Comparison of ENCODE assay signal across 8 cellular contexts in the genomic region with DNA sequence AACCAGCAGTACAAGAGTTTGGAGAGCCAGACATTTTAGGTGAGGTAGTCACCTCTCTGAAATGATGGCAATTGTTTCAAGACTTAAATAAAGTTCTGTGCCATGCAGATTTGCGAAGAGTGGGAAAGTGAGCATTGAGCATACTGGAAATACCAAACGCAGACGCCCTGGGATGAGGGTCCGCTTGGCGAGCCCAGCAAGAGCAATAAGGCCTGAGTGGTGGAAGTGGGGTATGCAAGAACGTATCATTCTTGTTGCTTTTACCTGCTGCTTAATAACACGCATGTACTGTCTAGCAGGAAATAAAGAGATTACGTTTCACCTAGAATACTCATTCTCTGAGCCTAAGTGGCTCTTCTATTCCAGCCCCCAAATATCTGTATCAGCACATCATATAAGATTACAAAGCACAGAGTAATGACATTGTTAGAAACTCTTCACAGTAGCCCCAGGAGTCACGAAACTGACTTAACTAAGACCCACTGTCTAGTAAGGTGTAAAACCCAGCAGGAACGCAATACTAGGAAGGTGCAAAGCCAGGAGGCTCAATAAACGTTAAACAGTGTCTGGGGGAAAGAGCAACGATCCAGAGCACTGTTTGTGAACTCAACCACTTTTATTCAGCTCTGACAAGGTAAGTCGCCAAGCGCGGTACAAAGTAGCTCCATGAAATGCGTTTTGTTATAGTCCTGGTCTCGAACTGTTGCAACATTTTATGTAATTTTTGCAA. TPM values are rescaled to one million over a fixed set of nuclear protein-coding genes. Genes with fewer than 3 reads are reported as not detected.
DNase-seq lines count a peak whose midpoint lies in the region; ATAC-seq and TF ChIP-seq lines count a peak whose summit lies in the region.

No MANE protein-coding gene starts in this region.

- peak; percentile 43 for TF ChIP-seq POLR2A in GM18951 (IDR thresholded peaks at IDR 0.05; ENCODE audit: extremely low read depth, insufficient read depth, insufficient read length)

- H3K4me3 Mint-ChIP-seq in mesothelial cell of epicardium = peak overlapping the region; percentile 85

- no peak overlapping the region for H2AFZ ChIP-seq in OCI-LY1 (ENCODE audit: low read length)

- H3K4me1 ChIP-seq in OCI-LY1 (ENCODE audit: insufficient read depth, low read length, severe bottlenecking) = peaks cover 58% of the 10 kb centered on the region

- no peaks in the 10 kb centered on the region for H3K27me3 Mint-ChIP-seq in mesothelial cell of epicardium (ENCODE audit: low read depth)

- TF ChIP-seq CTCF in OCI-LY1 (IDR thresholded peaks at IDR 0.05; ENCODE audit: low read length) (no peak), mesothelial cell of epicardium (IDR thresholded peaks at IDR 0.05; ENCODE audit: unreplicated experiment) (no peak)

- H3K36me3 ChIP-seq in OCI-LY1 (ENCODE audit: insufficient read depth, low read length) = no peaks in the 10 kb centered on the region

- H3K9me3 Mint-ChIP-seq in mesothelial cell of epicardium = no peaks in the 10 kb centered on the region

- DNase-seq in cerebellar cortex (ENCODE audit: low spot score) = peak; percentile 65
- no peak for DNase-seq in mesothelial cell of epicardium (ENCODE audit: low spot score in 2 of 2, unreplicated experiment in 2 of 2)
- DNase-seq in OCI-M2 (lab: John Stamatoyannopoulos, UW; ENCODE audit: unreplicated experiment) = no peak
- no peak for DNase-seq in NCI-H1436 (lab: John Stamatoyannopoulos, UW)

- H3F3A ChIP-seq in OCI-LY1 (ENCODE audit: insufficient read depth, low read length) = no peaks in the 10 kb centered on the region

- ATAC-seq in GM18498 (IDR thresholded peaks at IDR 0.05; ENCODE audit: unreplicated experiment) (no peak), HG03175 (IDR thresholded peaks at IDR 0.05; ENCODE audit: unreplicated experiment) (no peak)

- H3K27ac Mint-ChIP-seq in mesothelial cell of epicardium = peak overlapping the region; percentile 96

- in situ Hi-C loops in GM18951 (cut with MboI; ENCODE audit: low sequenced_read_pairs, unreplicated experiment) = no loop called here

- H4K20me1 ChIP-seq in OCI-LY1 (ENCODE audit: insufficient read depth, low read length) = no peaks in the 10 kb centered on the region

- no peaks in the 10 kb centered on the region for H3K9me2 ChIP-seq in OCI-LY1 (ENCODE audit: low read depth, low read length)

- no peaks in the 10 kb centered on the region for H3K27me3 ChIP-seq in OCI-LY1 (ENCODE audit: insufficient read depth, low read length)

- H3K79me2 ChIP-seq in OCI-LY1 (ENCODE audit: insufficient read depth, low read length) = peaks cover 31% of the 10 kb centered on the region

- H3K4me2 ChIP-seq in OCI-LY1 (ENCODE audit: low read length) = peak overlapping the region; percentile 96

- H3K9me3 ChIP-seq in OCI-LY1 (ENCODE audit: low read length) = no peaks in the 10 kb centered on the region

- H3K27ac ChIP-seq in OCI-LY1 (ENCODE audit: low read depth, low read length, poor library complexity, severe bottlenecking) = peak overlapping the region; percentile 91

- H3K4me3 ChIP-seq in OCI-LY1 (ENCODE audit: low read depth, low read length, poor library complexity, severe bottlenecking) = peak overlapping the region; percentile 64

- H3K4me1 Mint-ChIP-seq in mesothelial cell of epicardium = peaks cover 23% of the 10 kb centered on the region

- H3K9ac ChIP-seq in OCI-LY1 (ENCODE audit: low read length) = peak overlapping the region; percentile 85

- no peaks in the 10 kb centered on the region for H3K36me3 Mint-ChIP-seq in mesothelial cell of epicardium

RNA-seq across cellular contexts. Expression of gene RCBTB2, which starts 1.3 kb away (rescaled TPM):
- total RNA-seq in mesothelial cell of epicardium = 20.3 to 21.6 TPM (median 20.6 TPM) in 3 replicates
